In the genomic region with DNA sequence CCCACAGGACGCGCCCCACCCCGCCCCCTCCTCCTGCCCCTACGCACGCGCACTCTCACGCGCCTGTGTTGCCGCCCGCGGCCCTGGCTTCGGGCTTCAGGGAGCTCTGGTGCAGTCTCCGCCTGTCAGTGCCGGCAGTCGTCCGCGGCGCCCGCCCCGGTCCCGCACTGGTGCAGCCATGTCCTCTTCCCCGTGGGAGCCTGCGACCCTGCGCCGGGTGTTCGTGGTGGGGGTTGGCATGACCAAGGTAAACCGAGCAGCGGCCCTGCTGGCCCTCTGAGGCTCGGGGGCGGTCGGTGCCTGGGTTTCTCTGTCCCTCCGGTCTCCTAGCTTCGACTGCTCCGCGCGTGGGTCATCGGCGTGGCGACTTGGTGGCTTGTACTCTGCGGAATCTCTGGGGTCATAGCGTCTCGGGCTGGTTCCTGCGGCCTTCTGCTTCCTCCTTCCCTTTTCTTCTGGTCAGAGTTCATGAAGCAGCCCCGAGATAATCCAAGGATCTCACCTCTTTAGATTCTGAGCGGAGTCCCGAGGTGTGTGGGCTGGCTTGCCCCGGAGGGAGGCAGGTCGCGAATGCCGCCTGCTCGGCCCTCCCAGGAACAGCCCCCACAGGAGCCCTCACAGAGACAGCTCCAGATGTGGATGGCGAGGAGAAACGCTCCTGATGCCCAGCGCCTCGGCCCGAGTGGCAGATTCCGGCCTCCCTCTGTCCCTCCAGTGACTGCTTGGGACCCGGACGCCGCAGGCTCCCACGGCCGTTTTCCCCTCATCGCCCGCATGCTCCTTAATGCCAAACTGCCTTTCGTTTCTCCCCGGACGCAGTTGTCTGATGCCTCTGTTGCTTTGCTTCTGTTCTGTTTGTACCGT, we compare ENCODE assay signal across 1 cellular context.
A peak's percentile ranks its signal among the peaks of the same experiment; 100 is the strongest.
TF ChIP-seq lines count a peak whose summit lies in the region.

Gene SCP2, plus strand, starts transcription at position 58 of the 864 bp plus-strand sequence. Its CDS starts 121 bp downstream, at position 179.

TF ChIP-seq in HepG2, 621 proteins besides CTCF, POLR2A, EP300 and RAD21 (continued from another document and continues in another):
- TF ChIP-seq, protein P1, sequence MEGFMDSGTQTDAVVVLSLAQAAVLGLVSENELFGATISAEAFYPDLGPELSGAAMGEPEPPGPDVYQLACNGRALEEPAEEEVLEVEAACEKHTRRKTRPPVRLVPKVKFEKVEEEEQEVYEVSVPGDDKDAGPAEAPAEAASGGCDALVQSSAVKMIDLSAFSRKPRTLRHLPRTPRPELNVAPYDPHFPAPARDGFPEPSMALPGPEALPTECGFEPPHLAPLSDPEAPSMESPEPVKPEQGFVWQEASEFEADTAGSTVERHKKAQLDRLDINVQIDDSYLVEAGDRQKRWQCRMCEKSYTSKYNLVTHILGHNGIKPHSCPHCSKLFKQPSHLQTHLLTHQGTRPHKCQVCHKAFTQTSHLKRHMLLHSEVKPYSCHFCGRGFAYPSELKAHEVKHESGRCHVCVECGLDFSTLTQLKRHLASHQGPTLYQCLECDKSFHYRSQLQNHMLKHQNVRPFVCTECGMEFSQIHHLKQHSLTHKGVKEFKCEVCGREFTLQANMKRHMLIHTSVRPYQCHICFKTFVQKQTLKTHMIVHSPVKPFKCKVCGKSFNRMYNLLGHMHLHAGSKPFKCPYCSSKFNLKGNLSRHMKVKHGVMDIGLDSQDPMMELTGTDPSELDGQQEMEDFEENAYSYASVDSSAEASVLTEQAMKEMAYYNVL (CRISPR knock-in tag; IDR thresholded peaks at IDR 0.05; ENCODE audit: borderline replicate concordance), result no peak
- 0 out of 2 replicates have a peak, but pooled peaks have one; percentile 18 for TF ChIP-seq ZNF747 (CRISPR knock-in tag; IDR thresholded peaks at IDR 0.05; ENCODE audit: borderline replicate concordance)
- TF ChIP-seq STAG1 (CRISPR knock-in tag; IDR thresholded peaks at IDR 0.05), result peak; percentile 6; the same call in 1 of the 2 replicates
- TF ChIP-seq, protein P2, sequence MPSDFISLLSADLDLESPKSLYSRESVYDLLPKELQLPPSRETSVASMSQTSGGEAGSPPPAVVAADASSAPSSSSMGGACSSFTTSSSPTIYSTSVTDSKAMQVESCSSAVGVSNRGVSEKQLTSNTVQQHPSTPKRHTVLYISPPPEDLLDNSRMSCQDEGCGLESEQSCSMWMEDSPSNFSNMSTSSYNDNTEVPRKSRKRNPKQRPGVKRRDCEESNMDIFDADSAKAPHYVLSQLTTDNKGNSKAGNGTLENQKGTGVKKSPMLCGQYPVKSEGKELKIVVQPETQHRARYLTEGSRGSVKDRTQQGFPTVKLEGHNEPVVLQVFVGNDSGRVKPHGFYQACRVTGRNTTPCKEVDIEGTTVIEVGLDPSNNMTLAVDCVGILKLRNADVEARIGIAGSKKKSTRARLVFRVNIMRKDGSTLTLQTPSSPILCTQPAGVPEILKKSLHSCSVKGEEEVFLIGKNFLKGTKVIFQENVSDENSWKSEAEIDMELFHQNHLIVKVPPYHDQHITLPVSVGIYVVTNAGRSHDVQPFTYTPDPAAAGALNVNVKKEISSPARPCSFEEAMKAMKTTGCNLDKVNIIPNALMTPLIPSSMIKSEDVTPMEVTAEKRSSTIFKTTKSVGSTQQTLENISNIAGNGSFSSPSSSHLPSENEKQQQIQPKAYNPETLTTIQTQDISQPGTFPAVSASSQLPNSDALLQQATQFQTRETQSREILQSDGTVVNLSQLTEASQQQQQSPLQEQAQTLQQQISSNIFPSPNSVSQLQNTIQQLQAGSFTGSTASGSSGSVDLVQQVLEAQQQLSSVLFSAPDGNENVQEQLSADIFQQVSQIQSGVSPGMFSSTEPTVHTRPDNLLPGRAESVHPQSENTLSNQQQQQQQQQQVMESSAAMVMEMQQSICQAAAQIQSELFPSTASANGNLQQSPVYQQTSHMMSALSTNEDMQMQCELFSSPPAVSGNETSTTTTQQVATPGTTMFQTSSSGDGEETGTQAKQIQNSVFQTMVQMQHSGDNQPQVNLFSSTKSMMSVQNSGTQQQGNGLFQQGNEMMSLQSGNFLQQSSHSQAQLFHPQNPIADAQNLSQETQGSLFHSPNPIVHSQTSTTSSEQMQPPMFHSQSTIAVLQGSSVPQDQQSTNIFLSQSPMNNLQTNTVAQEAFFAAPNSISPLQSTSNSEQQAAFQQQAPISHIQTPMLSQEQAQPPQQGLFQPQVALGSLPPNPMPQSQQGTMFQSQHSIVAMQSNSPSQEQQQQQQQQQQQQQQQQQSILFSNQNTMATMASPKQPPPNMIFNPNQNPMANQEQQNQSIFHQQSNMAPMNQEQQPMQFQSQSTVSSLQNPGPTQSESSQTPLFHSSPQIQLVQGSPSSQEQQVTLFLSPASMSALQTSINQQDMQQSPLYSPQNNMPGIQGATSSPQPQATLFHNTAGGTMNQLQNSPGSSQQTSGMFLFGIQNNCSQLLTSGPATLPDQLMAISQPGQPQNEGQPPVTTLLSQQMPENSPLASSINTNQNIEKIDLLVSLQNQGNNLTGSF (CRISPR knock-in tag; IDR thresholded peaks at IDR 0.05), result 0 out of 2 replicates have a peak, but pooled peaks have one; percentile 37
- no peak for TF ChIP-seq SOX6 (IDR thresholded peaks at IDR 0.05)
- peak; percentile 14; the same call in 1 of the 2 replicates for TF ChIP-seq SOX6 (CRISPR knock-in tag; IDR thresholded peaks at IDR 0.05)
- 0 out of 2 replicates have a peak, but pooled peaks have one; percentile 18 for TF ChIP-seq ZNF431 (CRISPR knock-in tag; IDR thresholded peaks at IDR 0.05; ENCODE audit: borderline replicate concordance, low read depth)
- no peak for TF ChIP-seq JARID2 (CRISPR knock-in tag; IDR thresholded peaks at IDR 0.05; ENCODE audit: insufficient replicate concordance)
- TF ChIP-seq, protein P3, sequence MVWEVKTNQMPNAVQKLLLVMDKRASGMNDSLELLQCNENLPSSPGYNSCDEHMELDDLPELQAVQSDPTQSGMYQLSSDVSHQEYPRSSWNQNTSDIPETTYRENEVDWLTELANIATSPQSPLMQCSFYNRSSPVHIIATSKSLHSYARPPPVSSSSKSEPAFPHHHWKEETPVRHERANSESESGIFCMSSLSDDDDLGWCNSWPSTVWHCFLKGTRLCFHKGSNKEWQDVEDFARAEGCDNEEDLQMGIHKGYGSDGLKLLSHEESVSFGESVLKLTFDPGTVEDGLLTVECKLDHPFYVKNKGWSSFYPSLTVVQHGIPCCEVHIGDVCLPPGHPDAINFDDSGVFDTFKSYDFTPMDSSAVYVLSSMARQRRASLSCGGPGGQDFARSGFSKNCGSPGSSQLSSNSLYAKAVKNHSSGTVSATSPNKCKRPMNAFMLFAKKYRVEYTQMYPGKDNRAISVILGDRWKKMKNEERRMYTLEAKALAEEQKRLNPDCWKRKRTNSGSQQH (CRISPR knock-in tag; IDR thresholded peaks at IDR 0.05; ENCODE audit: low read depth), result 0 out of 2 replicates have a peak, but pooled peaks have one; percentile 13
- peak; percentile 67 for TF ChIP-seq ZNF274 (CRISPR knock-in tag; IDR thresholded peaks at IDR 0.05)
- no peak for TF ChIP-seq NR2F2 (IDR thresholded peaks at IDR 0.05; ENCODE audit: borderline replicate concordance, low read depth)
- no peak for TF ChIP-seq IRX3 (CRISPR knock-in tag; IDR thresholded peaks at IDR 0.05; ENCODE audit: borderline replicate concordance, low read depth)
- no peak for TF ChIP-seq ZSCAN22 (CRISPR knock-in tag; IDR thresholded peaks at IDR 0.05)
- peak; percentile 49; the same call in 1 of the 2 replicates for TF ChIP-seq GABPB1 (CRISPR knock-in tag; IDR thresholded peaks at IDR 0.05)
- TF ChIP-seq BCL6 (CRISPR knock-in tag; IDR thresholded peaks at IDR 0.05), result 0 out of 2 replicates have a peak, but pooled peaks have one; percentile 17
- TF ChIP-seq ZNF121 (CRISPR knock-in tag; IDR thresholded peaks at IDR 0.05), result no peak
- 0 out of 2 replicates have a peak, but pooled peaks have one; percentile 46 for TF ChIP-seq ZBTB14 (CRISPR knock-in tag; IDR thresholded peaks at IDR 0.05)
- peak; percentile 77 for TF ChIP-seq RBFOX2 (IDR thresholded peaks at IDR 0.05; ENCODE audit: low read depth, low read length)
- TF ChIP-seq GATAD2A (CRISPR knock-in tag; IDR thresholded peaks at IDR 0.05), result peak; percentile 54
- peak; percentile 14; the same call in 1 of the 2 replicates for TF ChIP-seq STAT6 (CRISPR knock-in tag; IDR thresholded peaks at IDR 0.05; ENCODE audit: borderline replicate concordance)
- TF ChIP-seq FIP1L1 (IDR thresholded peaks at IDR 0.05; ENCODE audit: borderline replicate concordance, insufficient read depth, low read depth, low read length), result no peak
- 0 out of 2 replicates have a peak, but pooled peaks have one; percentile 30 for TF ChIP-seq POGK (CRISPR knock-in tag; conservative IDR thresholded peaks at IDR 0.05)
- peak; percentile 63; the same call in 1 of the 2 replicates for TF ChIP-seq KAT7 (CRISPR knock-in tag; IDR thresholded peaks at IDR 0.05; ENCODE audit: borderline replicate concordance)
- TF ChIP-seq NR1H2 (CRISPR knock-in tag; IDR thresholded peaks at IDR 0.05; ENCODE audit: borderline replicate concordance, low read depth), result peak; percentile 53; the same call in 1 of the 2 replicates
- TF ChIP-seq ZNF235 (CRISPR knock-in tag; IDR thresholded peaks at IDR 0.05; ENCODE audit: borderline replicate concordance), result no peak; the same call in 1 of the 2 replicates
- 0 out of 2 replicates have a peak, but pooled peaks have one; percentile 35 for TF ChIP-seq DRAP1 (CRISPR knock-in tag; IDR thresholded peaks at IDR 0.05)
- 0 out of 2 replicates have a peak, but pooled peaks have one; percentile 46 for TF ChIP-seq ZBTB7A (CRISPR knock-in tag; IDR thresholded peaks at IDR 0.05)
- no peak for TF ChIP-seq RCOR2 (CRISPR knock-in tag; IDR thresholded peaks at IDR 0.05)
- peak; percentile 79; the same call in 1 of the 2 replicates for TF ChIP-seq ZNF879 (CRISPR knock-in tag; IDR thresholded peaks at IDR 0.05)
- TF ChIP-seq ZNF569 (CRISPR knock-in tag; IDR thresholded peaks at IDR 0.05; ENCODE audit: borderline replicate concordance), result 0 out of 2 replicates have a peak, but pooled peaks have one; percentile 42
- no peak for TF ChIP-seq MYC (CRISPR knock-in tag; IDR thresholded peaks at IDR 0.05; ENCODE audit: borderline replicate concordance)
- no peak for TF ChIP-seq AGO2 (optimal IDR thresholded peaks at IDR 0.05; ENCODE audit: low read depth, low read length)
- 0 out of 2 replicates have a peak, but pooled peaks have one; percentile 22 for TF ChIP-seq ZNF513 (CRISPR knock-in tag; conservative IDR thresholded peaks at IDR 0.05)
- TF ChIP-seq CENPT (CRISPR knock-in tag; IDR thresholded peaks at IDR 0.05; ENCODE audit: low read depth), result no peak
- TF ChIP-seq, protein P4, sequence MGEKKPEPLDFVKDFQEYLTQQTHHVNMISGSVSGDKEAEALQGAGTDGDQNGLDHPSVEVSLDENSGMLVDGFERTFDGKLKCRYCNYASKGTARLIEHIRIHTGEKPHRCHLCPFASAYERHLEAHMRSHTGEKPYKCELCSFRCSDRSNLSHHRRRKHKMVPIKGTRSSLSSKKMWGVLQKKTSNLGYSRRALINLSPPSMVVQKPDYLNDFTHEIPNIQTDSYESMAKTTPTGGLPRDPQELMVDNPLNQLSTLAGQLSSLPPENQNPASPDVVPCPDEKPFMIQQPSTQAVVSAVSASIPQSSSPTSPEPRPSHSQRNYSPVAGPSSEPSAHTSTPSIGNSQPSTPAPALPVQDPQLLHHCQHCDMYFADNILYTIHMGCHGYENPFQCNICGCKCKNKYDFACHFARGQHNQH (CRISPR knock-in tag; IDR thresholded peaks at IDR 0.05), result peak; percentile 49; the same call in 1 of the 2 replicates
- TF ChIP-seq MLLT10 (CRISPR knock-in tag; IDR thresholded peaks at IDR 0.05), result no peak
